In genomic region chr14:68736519-68736918, GRCh38 we compare ENCODE assay signal across 1 cellular context.
TF ChIP-seq lines count a peak whose summit lies in the region.

No MANE protein-coding gene starts in this region.

TF ChIP-seq in K562, 482 proteins besides CTCF, POLR2A, EP300 and RAD21:
- TF ChIP-seq PKNOX1 (IDR thresholded peaks at IDR 0.05) = peak; percentile 8; the same call in 1 of the 2 replicates
- TF ChIP-seq ZNF134 (CRISPR knock-in tag; conservative IDR thresholded peaks at IDR 0.05) = no peak
